Comparison of ENCODE assay signal across 37 cellular contexts in the genomic region with DNA sequence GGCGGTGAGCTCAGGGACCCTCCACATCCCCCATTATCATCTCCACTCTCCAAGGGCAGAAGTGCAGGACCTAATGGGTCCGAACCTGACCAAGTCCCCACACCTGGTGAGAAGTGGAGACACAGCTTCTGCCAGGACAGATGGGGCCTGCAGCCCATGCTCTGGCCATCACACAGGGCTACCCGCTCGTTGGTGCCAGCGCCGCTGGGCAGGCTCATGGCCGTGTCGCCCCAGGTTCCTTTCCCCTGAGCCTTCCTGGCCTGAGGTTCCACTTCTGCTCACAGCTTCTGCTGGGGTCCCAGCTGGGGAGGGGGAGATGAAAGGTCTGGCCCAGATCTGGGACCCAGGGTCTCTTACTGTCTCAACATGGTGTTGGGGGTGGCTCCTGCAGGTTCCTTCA.
"Had no signal": no experiment of that assay in that cellular context is flagged by ENCODE, and none has a peak within 500 bp of the region (broad histone marks: within the 10 kb centered on the region; RNA-seq: fewer than 3 reads in every experiment).

No MANE protein-coding gene starts in this region.

- DNase-seq: activated effector memory CD4-positive, alpha-beta T cell treated with anti-CD3 and anti-CD28 coated beads, Interleukin-2, amount 50 U/mL, for 16 hours; activated effector memory CD4-positive, alpha-beta T cell treated with Interleukin-2 at 50 U/mL for 16 hours; activated gamma-delta T cell; activated gamma-delta T cell treated with Interleukin-2 at 50 U/mL for 16 hours; activated naive CD4-positive, alpha-beta T cell; activated naive CD4-positive, alpha-beta T cell treated with anti-CD3 and anti-CD28 coated beads for 36 hours; activated naive CD4-positive, alpha-beta T cell treated with anti-CD3 and anti-CD28 coated beads, Interleukin-2, amount 10 ng/mL, durations not matched to agents 7 days and 5 days; activated naive CD4-positive, alpha-beta T cell treated with anti-CD3 and anti-CD28 coated beads, Interleukin-2, amount 50 U/mL, for 16 hours; activated naive CD4-positive, alpha-beta T cell treated with Interleukin-2 at 50 U/mL for 16 hours; activated naive CD8-positive, alpha-beta T cell treated with anti-CD3 and anti-CD28 coated beads for 36 hours; activated naive CD8-positive, alpha-beta T cell treated with anti-CD3 and anti-CD28 coated beads, Interleukin-2, amount 10 ng/mL, durations not matched to agents 7 days and 5 days; activated naive CD8-positive, alpha-beta T cell treated with anti-CD3 and anti-CD28 coated beads, Interleukin-2, amount 50 U/mL, for 24 hours; activated T-cell treated with anti-CD3 and anti-CD28 coated beads for 4 hours; activated T-cell treated with anti-CD3 and anti-CD28 coated beads, Interleukin-2, amount 50 U/mL, for 1 hour; activated T-cell treated with anti-CD3 and anti-CD28 coated beads, Interleukin-2, amount 50 U/mL, for 24 hours; activated T-cell treated with anti-CD3 and anti-CD28 coated beads, Interleukin-2, amount 50 U/mL, for 4 hours; activated T-cell treated with anti-CD3 and anti-CD28 coated beads, Interleukin-2, amount 50 U/mL, for 48 hours; adrenal gland; amniotic stem cell; amygdala; anterior cingulate cortex; body of pancreas; brain microvascular endothelial cell; caudate nucleus; central memory CD4-positive, alpha-beta T cell; cerebellar nuclear complex had no signal

- H3K27me3 ChIP-seq: adrenal gland, ascending aorta, body of pancreas, brain microvascular endothelial cell, cardiac muscle cell had no signal

- H3K27ac ChIP-seq: adrenal gland, ascending aorta, body of pancreas, brain microvascular endothelial cell, breast epithelium, cardiac muscle cell had no signal

- H3K36me3 Mint-ChIP-seq: activated naive CD4-positive, alpha-beta T cell treated with anti-CD3 and anti-CD28 coated beads, Interleukin-2, amount 10 ng/mL, durations not matched to agents 7 days and 5 days; activated naive CD4-positive, alpha-beta T cell treated with anti-CD3 and anti-CD28 coated beads, Interleukin-2, amount 50 U/mL, for 24 hours; activated naive CD4-positive, alpha-beta T cell treated with anti-CD3 and anti-CD28 coated beads, Interleukin-2, amount 50 U/mL, for 72 hours; activated naive CD8-positive, alpha-beta T cell; activated naive CD8-positive, alpha-beta T cell treated with anti-CD3 and anti-CD28 coated beads for 36 hours; activated naive CD8-positive, alpha-beta T cell treated with anti-CD3 and anti-CD28 coated beads, Interleukin-2, amount 10 ng/mL, durations not matched to agents 7 days and 5 days; brain had no signal

- H3K36me3 ChIP-seq: adrenal gland, ascending aorta, brain microvascular endothelial cell, breast epithelium, cardiac muscle cell had no signal

- ATAC-seq: activated naive CD4-positive, alpha-beta T cell treated with anti-CD3 and anti-CD28 coated beads, Interleukin-2, amount 50 U/mL, for 72 hours; activated naive CD8-positive, alpha-beta T cell treated with anti-CD3 and anti-CD28 coated beads, Interleukin-2, amount 50 U/mL, for 24 hours; activated T-cell treated with anti-CD3 and anti-CD28 coated beads, Interleukin-2, amount 50 U/mL, for 4 hours; activated T-helper 17 cell treated with anti-CD3 and anti-CD28 coated beads, Interleukin-2, amount 50 U/mL, for 72 hours; body of pancreas had no signal

- H3K4me1 ChIP-seq: adrenal gland, ascending aorta, body of pancreas, breast epithelium had no signal

- H3K9me3 ChIP-seq: adrenal gland, ascending aorta, body of pancreas, breast epithelium had no signal

- H3K27me3 Mint-ChIP-seq: activated naive CD4-positive, alpha-beta T cell treated with anti-CD3 and anti-CD28 coated beads, Interleukin-2, amount 10 ng/mL, durations not matched to agents 7 days and 5 days; activated naive CD4-positive, alpha-beta T cell treated with anti-CD3 and anti-CD28 coated beads, Interleukin-2, amount 50 U/mL, for 24 hours; activated naive CD8-positive, alpha-beta T cell treated with anti-CD3 and anti-CD28 coated beads, Interleukin-2, amount 10 ng/mL, durations not matched to agents 7 days and 5 days; activated naive CD8-positive, alpha-beta T cell treated with anti-CD3 and anti-CD28 coated beads, Interleukin-2, amount 50 U/mL, for 24 hours had no signal

- H3K4me3 ChIP-seq: adrenal gland, ascending aorta, body of pancreas, breast epithelium, cardiac muscle cell had no signal

- H3K4me1 Mint-ChIP-seq: activated naive CD4-positive, alpha-beta T cell treated with anti-CD3 and anti-CD28 coated beads, Interleukin-2, amount 10 ng/mL, durations not matched to agents 7 days and 5 days; activated naive CD4-positive, alpha-beta T cell treated with anti-CD3 and anti-CD28 coated beads, Interleukin-2, amount 50 U/mL, for 24 hours; activated naive CD8-positive, alpha-beta T cell treated with anti-CD3 and anti-CD28 coated beads for 36 hours; activated naive CD8-positive, alpha-beta T cell treated with anti-CD3 and anti-CD28 coated beads, Interleukin-2, amount 10 ng/mL, durations not matched to agents 7 days and 5 days; activated naive CD8-positive, alpha-beta T cell treated with anti-CD3 and anti-CD28 coated beads, Interleukin-2, amount 50 U/mL, for 24 hours; activated T-helper 17 cell treated with anti-CD3 and anti-CD28 coated beads, Interleukin-2, amount 50 U/mL, for 72 hours; central memory CD8-positive, alpha-beta T cell had no signal

- H3K4me3 Mint-ChIP-seq: activated naive CD4-positive, alpha-beta T cell treated with anti-CD3 and anti-CD28 coated beads for 36 hours; activated naive CD4-positive, alpha-beta T cell treated with anti-CD3 and anti-CD28 coated beads, Interleukin-2, amount 10 ng/mL, durations not matched to agents 7 days and 5 days; activated naive CD4-positive, alpha-beta T cell treated with anti-CD3 and anti-CD28 coated beads, Interleukin-2, amount 50 U/mL, for 24 hours; activated naive CD8-positive, alpha-beta T cell; activated naive CD8-positive, alpha-beta T cell treated with anti-CD3 and anti-CD28 coated beads for 36 hours; activated naive CD8-positive, alpha-beta T cell treated with anti-CD3 and anti-CD28 coated beads, Interleukin-2, amount 10 ng/mL, durations not matched to agents 7 days and 5 days; activated naive CD8-positive, alpha-beta T cell treated with anti-CD3 and anti-CD28 coated beads, Interleukin-2, amount 50 U/mL, for 24 hours; activated T-cell treated with anti-CD3 and anti-CD28 coated beads, Interleukin-2, amount 50 U/mL, for 24 hours; activated T-cell treated with anti-CD3 and anti-CD28 coated beads, Interleukin-2, amount 50 U/mL, for 4 hours; activated T-helper 1 cell treated with anti-CD3 and anti-CD28 coated beads, Interleukin-12 subunit alpha, Interleukin-12 subunit beta, Interleukin-2, Interleukin-4 antibody, amounts not matched to agents 30 ng/mL and 10 ng/mL and 1 ng/mL, durations not matched to agents 14 hours and 24 hours and 36 hours; activated T-helper 17 cell treated with anti-CD3 and anti-CD28 coated beads, Interleukin-2, amount 50 U/mL, for 72 hours; brain; central memory CD8-positive, alpha-beta T cell had no signal

- H3K27ac Mint-ChIP-seq: activated naive CD4-positive, alpha-beta T cell treated with anti-CD3 and anti-CD28 coated beads for 36 hours; activated naive CD4-positive, alpha-beta T cell treated with anti-CD3 and anti-CD28 coated beads, Interleukin-2, amount 10 ng/mL, durations not matched to agents 7 days and 5 days; activated naive CD4-positive, alpha-beta T cell treated with anti-CD3 and anti-CD28 coated beads, Interleukin-2, amount 50 U/mL, for 24 hours; activated naive CD4-positive, alpha-beta T cell treated with anti-CD3 and anti-CD28 coated beads, Interleukin-2, amount 50 U/mL, for 72 hours; activated naive CD8-positive, alpha-beta T cell; activated naive CD8-positive, alpha-beta T cell treated with anti-CD3 and anti-CD28 coated beads for 36 hours; activated naive CD8-positive, alpha-beta T cell treated with anti-CD3 and anti-CD28 coated beads, Interleukin-2, amount 10 ng/mL, durations not matched to agents 7 days and 5 days; activated naive CD8-positive, alpha-beta T cell treated with anti-CD3 and anti-CD28 coated beads, Interleukin-2, amount 50 U/mL, for 24 hours; activated T-cell treated with anti-CD3 and anti-CD28 coated beads, Interleukin-2, amount 50 U/mL, for 24 hours; activated T-helper 1 cell treated with anti-CD3 and anti-CD28 coated beads, Interleukin-12 subunit alpha, Interleukin-12 subunit beta, Interleukin-2, Interleukin-4 antibody, amounts not matched to agents 30 ng/mL and 10 ng/mL and 1 ng/mL, durations not matched to agents 14 hours and 24 hours and 36 hours; activated T-helper 17 cell treated with anti-CD3 and anti-CD28 coated beads, Interleukin-2, amount 50 U/mL, for 72 hours; activated T-helper 2 cell treated with anti-CD3 and anti-CD28 coated beads, Interferon-gamma antibody, Interleukin-2, Interleukin-4, amounts not matched to agents 10 μg/mL and 5 μg/mL and 100 μg/mL, durations not matched to agents 14 hours and 24 hours and 36 hours; brain had no signal

- H3K9me3 Mint-ChIP-seq: activated naive CD4-positive, alpha-beta T cell treated with anti-CD3 and anti-CD28 coated beads for 36 hours; activated naive CD4-positive, alpha-beta T cell treated with anti-CD3 and anti-CD28 coated beads, Interleukin-2, amount 10 ng/mL, durations not matched to agents 7 days and 5 days; activated naive CD4-positive, alpha-beta T cell treated with anti-CD3 and anti-CD28 coated beads, Interleukin-2, amount 50 U/mL, for 24 hours; activated naive CD4-positive, alpha-beta T cell treated with anti-CD3 and anti-CD28 coated beads, Interleukin-2, amount 50 U/mL, for 72 hours; activated naive CD8-positive, alpha-beta T cell treated with anti-CD3 and anti-CD28 coated beads for 36 hours; activated naive CD8-positive, alpha-beta T cell treated with anti-CD3 and anti-CD28 coated beads, Interleukin-2, amount 10 ng/mL, durations not matched to agents 7 days and 5 days; activated naive CD8-positive, alpha-beta T cell treated with anti-CD3 and anti-CD28 coated beads, Interleukin-2, amount 50 U/mL, for 24 hours; activated T-cell treated with anti-CD3 and anti-CD28 coated beads, Interleukin-2, amount 50 U/mL, for 24 hours; activated T-cell treated with anti-CD3 and anti-CD28 coated beads, Interleukin-2, amount 50 U/mL, for 4 hours; activated T-helper 1 cell treated with anti-CD3 and anti-CD28 coated beads, Interleukin-12 subunit alpha, Interleukin-12 subunit beta, Interleukin-2, Interleukin-4 antibody, amounts not matched to agents 30 ng/mL and 10 ng/mL and 1 ng/mL, durations not matched to agents 14 hours and 24 hours and 36 hours; activated T-helper 17 cell treated with anti-CD3 and anti-CD28 coated beads, Interleukin-2, amount 50 U/mL, for 72 hours; activated T-helper 2 cell treated with anti-CD3 and anti-CD28 coated beads, Interferon-gamma antibody, Interleukin-2, Interleukin-4, amounts not matched to agents 10 μg/mL and 5 μg/mL and 100 μg/mL, durations not matched to agents 14 hours and 24 hours and 36 hours; brain; central memory CD8-positive, alpha-beta T cell had no signal
